1 cellular context compared by ENCODE assay signal in genomic region chr7:44580945-44581344, GRCh38.
TF ChIP-seq lines count a peak whose summit lies in the region.

No MANE protein-coding gene starts in this region.

TF ChIP-seq in H1, 55 proteins besides CTCF, POLR2A, EP300 and RAD21:
- TF ChIP-seq RNF2 (IDR thresholded peaks at IDR 0.05; ENCODE audit: borderline replicate concordance, low read depth, low read length, missing control alignments, poor library complexity, severe bottlenecking) (no peak), NANOG (IDR thresholded peaks at IDR 0.05; ENCODE audit: insufficient read depth, low read depth, low read length, poor library complexity, severe bottlenecking) (no peak), HDAC2 (IDR thresholded peaks at IDR 0.05; ENCODE audit: borderline replicate concordance in 1 of 2, low read depth in 2 of 2, low read length in 2 of 2) (no peak), TAF7 (optimal IDR thresholded peaks at IDR 0.05; ENCODE audit: borderline replicate concordance, low read depth, low read length) (no peak), SRF (IDR thresholded peaks at IDR 0.05; ENCODE audit: low read depth, low read length) (no peak), TAF1 (IDR thresholded peaks at IDR 0.05; ENCODE audit: low read depth, low read length) (no peak), JUND (IDR thresholded peaks at IDR 0.05; ENCODE audit: low read length) (no peak), EZH2 (IDR thresholded peaks at IDR 0.05; ENCODE audit: low read depth, low read length, severe bottlenecking) (no peak), KDM5A (IDR thresholded peaks at IDR 0.05; ENCODE audit: low read length) (no peak), MAFK (IDR thresholded peaks at IDR 0.05; ENCODE audit: low read depth, low read length) (no peak), NRF1 (IDR thresholded peaks at IDR 0.05; ENCODE audit: low read depth, low read length) (no peak), GABPA (IDR thresholded peaks at IDR 0.05; ENCODE audit: borderline replicate concordance, insufficient read depth, low read length) (no peak), FOSL1 (IDR thresholded peaks at IDR 0.05; ENCODE audit: insufficient read depth, low read depth, low read length) (no peak), KDM4A (IDR thresholded peaks at IDR 0.05; ENCODE audit: low read depth, low read length, severe bottlenecking) (no peak)
- TF ChIP-seq, protein P1, sequence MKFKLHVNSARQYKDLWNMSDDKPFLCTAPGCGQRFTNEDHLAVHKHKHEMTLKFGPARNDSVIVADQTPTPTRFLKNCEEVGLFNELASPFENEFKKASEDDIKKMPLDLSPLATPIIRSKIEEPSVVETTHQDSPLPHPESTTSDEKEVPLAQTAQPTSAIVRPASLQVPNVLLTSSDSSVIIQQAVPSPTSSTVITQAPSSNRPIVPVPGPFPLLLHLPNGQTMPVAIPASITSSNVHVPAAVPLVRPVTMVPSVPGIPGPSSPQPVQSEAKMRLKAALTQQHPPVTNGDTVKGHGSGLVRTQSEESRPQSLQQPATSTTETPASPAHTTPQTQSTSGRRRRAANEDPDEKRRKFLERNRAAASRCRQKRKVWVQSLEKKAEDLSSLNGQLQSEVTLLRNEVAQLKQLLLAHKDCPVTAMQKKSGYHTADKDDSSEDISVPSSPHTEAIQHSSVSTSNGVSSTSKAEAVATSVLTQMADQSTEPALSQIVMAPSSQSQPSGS (IDR thresholded peaks at IDR 0.05; ENCODE audit: low read length), result no peak
TF ChIP-seq in H1: peak in this region for 0.
